Comparison of ENCODE assay signal across 11 cellular contexts in the genomic region with DNA sequence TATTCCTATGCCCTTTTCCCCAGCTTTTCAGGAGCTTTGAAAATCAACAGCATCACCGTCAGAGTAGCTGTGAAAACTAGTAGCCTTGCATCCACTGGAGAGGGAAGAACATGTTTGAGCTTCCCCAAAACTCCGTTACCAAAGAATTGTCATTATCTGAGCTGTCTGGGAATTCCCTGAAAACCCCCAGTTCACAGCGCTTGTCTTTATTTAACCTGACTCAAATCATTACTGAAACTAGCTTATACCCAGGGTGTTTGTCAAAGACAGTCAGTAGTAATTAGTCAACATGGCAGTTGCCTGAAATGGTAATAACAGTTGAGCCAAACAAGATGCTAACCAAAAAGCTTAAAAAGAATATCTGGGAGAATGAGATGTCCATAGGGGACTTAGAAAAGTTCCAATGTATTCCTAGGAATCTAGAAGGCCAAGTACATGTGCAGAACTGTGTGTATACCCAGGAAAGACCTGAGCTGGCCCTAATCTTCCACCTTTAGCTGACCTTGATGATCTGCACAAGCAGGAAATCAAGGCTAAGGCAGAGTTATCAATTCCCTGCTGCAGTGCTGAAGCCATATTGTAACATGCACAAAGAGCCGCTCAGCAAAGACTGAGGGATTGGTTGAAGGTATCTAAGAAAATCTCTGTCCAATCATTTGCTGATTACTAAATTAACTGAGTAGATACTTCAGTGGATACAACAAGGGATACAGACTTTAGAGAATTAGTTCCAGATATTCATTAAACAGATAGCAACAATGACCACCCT.
DNase-seq lines count a peak whose midpoint lies in the region; ATAC-seq, FAIRE-seq and TF ChIP-seq lines count a peak whose summit lies in the region.
"Had no signal": no experiment of that assay in that cellular context is flagged by ENCODE, and none has a peak within 500 bp of the region (broad histone marks: within the 10 kb centered on the region; RNA-seq: fewer than 3 reads in every experiment).

No MANE protein-coding gene starts in this region.

- no peaks in the 10 kb centered on the region for H3K36me3 ChIP-seq in kidney (ENCODE audit: control insufficient read depth in 1 of 2, insufficient read depth in 2 of 2, low read length in 2 of 2)
- H3K36me3 ChIP-seq in BE2C = no peaks in the 10 kb centered on the region

- CTCF ChIA-PET in GM10248 (lab: Yijun Ruan, JAX) = interaction anchor here (0.9 to 1.8 kb wide), 10 partner anchors 9 to 139 kb away, joined by 3 to 9 read pairs (median 4); a partner anchor contains a TSS

- intact Hi-C loops in kidney (cut with DNase I) = no loop called here

- DNase-seq in GM10248 (ENCODE audit: extremely low spot score) (peak; percentile 68), kidney (no peak), BE2C (no peak), SKM-1 treated with dmso at 0.1 percent for 144 hours (lab: John Stamatoyannopoulos, UW; ENCODE audit: unreplicated experiment) (no peak), C1 segment of cervical spinal cord (lab: John Stamatoyannopoulos, UW) (no peak)
- DNase-seq: CD4-positive, alpha-beta T cell; NCI-H1092 had no signal

- FAIRE-seq in kidney (lab: Jason Lieb, UNC) = no peak
- FAIRE-seq: keratinocyte had no signal

- H3K4me3 ChIP-seq in kidney (ENCODE audit: low read length in 2 of 2) (no peak overlapping the region), BE2C (ENCODE audit: low read depth, low read length) (no peak overlapping the region)

- no peak for TF ChIP-seq CTCF in GM10248 (IDR thresholded peaks at IDR 0.05; ENCODE audit: control extremely low read depth, extremely low read depth, low read depth, missing control alignments)
- TF ChIP-seq CTCF in kidney (IDR thresholded peaks at IDR 0.05; ENCODE audit: borderline replicate concordance, extremely low read depth, insufficient read depth) = no peak
- TF ChIP-seq CTCF in BE2C (IDR thresholded peaks at IDR 0.05; ENCODE audit: low read depth, low read length) = no peak

- ATAC-seq in GM18870 (IDR thresholded peaks at IDR 0.05; ENCODE audit: unreplicated experiment) (peak; percentile 86), GM21786 (IDR thresholded peaks at IDR 0.05; ENCODE audit: unreplicated experiment) (peak; percentile 92), HG03378 (IDR thresholded peaks at IDR 0.05; ENCODE audit: unreplicated experiment) (peak; percentile 95)

- H3K9ac ChIP-seq in kidney (ENCODE audit: low read length in 2 of 2) = no peak overlapping the region

- H3K27ac ChIP-seq in kidney (ENCODE audit: low read depth in 2 of 2, low read length in 2 of 2) = no peak overlapping the region

- H3K27me3 ChIP-seq in BE2C = no peaks in the 10 kb centered on the region

- no peaks in the 10 kb centered on the region for H3K4me1 ChIP-seq in kidney (ENCODE audit: control insufficient read depth in 1 of 2, insufficient read depth in 1 of 2, low read depth in 1 of 2, low read length in 2 of 2)
- H3K4me1 ChIP-seq in BE2C = peaks cover 9% of the 10 kb centered on the region

- no peaks in the 10 kb centered on the region for H3K9me3 ChIP-seq in kidney (ENCODE audit: control insufficient read depth in 1 of 2, low read length in 2 of 2)
- no peaks in the 10 kb centered on the region for H3K9me3 ChIP-seq in BE2C

- POLR2A ChIA-PET in GM10248 (lab: Yijun Ruan, JAX) = interaction anchor here (0.6 to 1.0 kb wide), 3 partner anchors 10 to 41 kb away, joined by 3 to 4 read pairs (median 3); no protein-coding TSS in a partner anchor
